ENCODE assay signal across 8 cellular contexts in the genomic region with DNA sequence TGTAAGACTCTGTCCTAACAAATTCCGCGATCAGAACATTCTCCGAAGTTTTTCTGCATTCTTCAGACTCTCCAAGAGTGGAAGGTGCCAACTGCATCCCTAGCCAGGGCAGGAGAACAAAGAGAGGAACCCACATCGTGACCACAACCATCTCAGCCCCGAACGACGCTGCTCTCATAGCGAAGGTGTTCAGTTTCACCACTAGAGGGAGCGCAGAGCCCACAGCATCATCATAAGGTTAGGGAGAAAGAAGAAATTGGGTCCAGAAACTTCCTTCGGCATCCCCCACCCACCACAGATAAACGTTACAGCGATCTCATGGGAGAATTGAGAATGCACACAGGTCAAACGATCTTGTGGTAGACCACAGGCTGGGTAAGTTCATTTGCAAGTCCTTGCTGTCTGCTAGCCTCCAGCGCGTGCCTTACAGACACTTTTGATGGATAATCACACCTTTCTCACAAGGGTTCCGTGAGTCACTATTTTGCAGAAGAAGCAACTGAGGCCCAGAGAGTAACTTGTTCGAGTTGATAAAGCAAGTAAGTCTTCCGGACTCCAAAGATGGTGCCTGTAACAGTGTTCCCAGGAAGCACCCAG. TPM values are rescaled to one million over a fixed set of nuclear protein-coding genes. Genes with fewer than 3 reads are reported as not detected.
DNase-seq lines count a peak whose midpoint lies in the region; ATAC-seq and TF ChIP-seq lines count a peak whose summit lies in the region.

No MANE protein-coding gene starts in this region.

- POLR2A ChIA-PET in activated CD4-positive, alpha-beta T cell treated with anti-CD3 and anti-CD28 coated beads for 36 hours (lab: Charles Lee), result no interaction called here

- peak; percentile 75 for DNase-seq in DMS153 (lab: John Stamatoyannopoulos, UW)
- DNase-seq in NCI-H446 (lab: John Stamatoyannopoulos, UW), result peak; percentile 38 to 80
- peak; percentile 76 for DNase-seq in activated CD4-positive, alpha-beta T cell treated with anti-CD3 and anti-CD28 coated beads for 36 hours
- DNase-seq in chondrocyte (ENCODE audit: low spot score), result no peak
- DNase-seq in left lobe of liver (ENCODE audit: low spot score), result peak; percentile 62
- peak; percentile 20 to 36 (median 25) for DNase-seq in stimulated activated CD4-positive, alpha-beta T cell treated with anti-CD3 and anti-CD28 coated beads, TNF-alpha, amount 100 ng/mL, for 24 hours (ENCODE audit: low read depth in 3 of 3)

- ATAC-seq in HG03039 (IDR thresholded peaks at IDR 0.05; ENCODE audit: unreplicated experiment) (peak; percentile 53), left lobe of liver (peak; percentile 93), HG02852 (IDR thresholded peaks at IDR 0.05; ENCODE audit: unreplicated experiment) (no peak)
- peak; percentile 78 for ATAC-seq in activated CD4-positive, alpha-beta T cell treated with anti-CD3 and anti-CD28 coated beads for 36 hours

- peaks cover 2% of the 10 kb centered on the region for H3K9me3 Mint-ChIP-seq in activated CD4-positive, alpha-beta T cell treated with anti-CD3 and anti-CD28 coated beads for 36 hours (ENCODE audit: low read depth)
- H3K9me3 Mint-ChIP-seq in chondrocyte (ENCODE audit: low read depth), result peaks cover 4% of the 10 kb centered on the region

- peak; percentile 98 for TF ChIP-seq CTCF in chondrocyte (IDR thresholded peaks at IDR 0.05)

- H3K36me3 Mint-ChIP-seq in activated CD4-positive, alpha-beta T cell treated with anti-CD3 and anti-CD28 coated beads for 36 hours (ENCODE audit: low read depth), result no peaks in the 10 kb centered on the region
- H3K36me3 Mint-ChIP-seq in chondrocyte (ENCODE audit: low read depth), result peaks cover 2% of the 10 kb centered on the region

- H3K4me1 Mint-ChIP-seq in activated CD4-positive, alpha-beta T cell treated with anti-CD3 and anti-CD28 coated beads for 36 hours, result peaks cover 3% of the 10 kb centered on the region
- H3K4me1 Mint-ChIP-seq in chondrocyte (ENCODE audit: low read depth), result peaks cover 20% of the 10 kb centered on the region

- peaks cover 11% of the 10 kb centered on the region for H3K27me3 Mint-ChIP-seq in activated CD4-positive, alpha-beta T cell treated with anti-CD3 and anti-CD28 coated beads for 36 hours
- peaks cover 7% of the 10 kb centered on the region for H3K27me3 Mint-ChIP-seq in chondrocyte (ENCODE audit: low read depth)

- CTCF ChIA-PET in activated CD4-positive, alpha-beta T cell treated with anti-CD3 and anti-CD28 coated beads for 36 hours (lab: Charles Lee), result interaction anchor here (0.6 to 1.7 kb wide), 3 partner anchors 14 to 479 kb away, joined by 3 to 6 read pairs (median 3); no protein-coding TSS in a partner anchor

- H3K4me3 Mint-ChIP-seq in activated CD4-positive, alpha-beta T cell treated with anti-CD3 and anti-CD28 coated beads for 36 hours, result no peak overlapping the region
- H3K4me3 Mint-ChIP-seq in chondrocyte (ENCODE audit: unreplicated experiment), result no peak overlapping the region

- no peak overlapping the region for H3K27ac Mint-ChIP-seq in activated CD4-positive, alpha-beta T cell treated with anti-CD3 and anti-CD28 coated beads for 36 hours
- no peak overlapping the region for H3K27ac Mint-ChIP-seq in chondrocyte (ENCODE audit: unreplicated experiment)

- intact Hi-C loops in activated CD4-positive, alpha-beta T cell treated with anti-CD3 and anti-CD28 coated beads for 36 hours (cut with DNase I, micrococcal nuclease), result loop anchor here (1.0 to 5.0 kb wide), 6 partner anchors 401 to 1196 kb away; no protein-coding TSS in a partner anchor

RNA-seq across cellular contexts. Expression of a gene that starts 53.7 kb away (rescaled TPM):
- total RNA-seq in activated CD4-positive, alpha-beta T cell treated with anti-CD3 and anti-CD28 coated beads for 36 hours, result 10 to 100 TPM; 27.2 to 32.8 TPM
- 16.4 to 129 TPM (median 127 TPM) in 3 replicates for total RNA-seq in chondrocyte
- 3.0 TPM for total RNA-seq in left lobe of liver
